In genomic region chr1:220803401-220804201, GRCh38 we compare ENCODE assay signal across 1 cellular context.
TF ChIP-seq lines count a peak whose summit lies in the region.

No MANE protein-coding gene starts in this region.

TF ChIP-seq in K562, 482 proteins besides CTCF, POLR2A, EP300 and RAD21 (continued from another document):
- TF ChIP-seq, protein P1, sequence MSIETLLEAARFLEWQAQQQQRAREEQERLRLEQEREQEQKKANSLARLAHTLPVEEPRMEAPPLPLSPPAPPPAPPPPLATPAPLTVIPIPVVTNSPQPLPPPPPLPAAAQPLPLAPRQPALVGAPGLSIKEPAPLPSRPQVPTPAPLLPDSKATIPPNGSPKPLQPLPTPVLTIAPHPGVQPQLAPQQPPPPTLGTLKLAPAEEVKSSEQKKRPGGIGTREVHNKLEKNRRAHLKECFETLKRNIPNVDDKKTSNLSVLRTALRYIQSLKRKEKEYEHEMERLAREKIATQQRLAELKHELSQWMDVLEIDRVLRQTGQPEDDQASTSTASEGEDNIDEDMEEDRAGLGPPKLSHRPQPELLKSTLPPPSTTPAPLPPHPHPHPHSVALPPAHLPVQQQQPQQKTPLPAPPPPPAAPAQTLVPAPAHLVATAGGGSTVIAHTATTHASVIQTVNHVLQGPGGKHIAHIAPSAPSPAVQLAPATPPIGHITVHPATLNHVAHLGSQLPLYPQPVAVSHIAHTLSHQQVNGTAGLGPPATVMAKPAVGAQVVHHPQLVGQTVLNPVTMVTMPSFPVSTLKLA (conservative IDR thresholded peaks at IDR 0.05) = no peak
- TF ChIP-seq ELF2 (CRISPR knock-in tag; IDR thresholded peaks at IDR 0.05) (no peak), ZNF134 (CRISPR knock-in tag; conservative IDR thresholded peaks at IDR 0.05) (no peak), TBP (optimal IDR thresholded peaks at IDR 0.05; ENCODE audit: low read depth, low read length) (no peak), ZNF507 (tag; conservative IDR thresholded peaks at IDR 0.05) (no peak), SAFB (IDR thresholded peaks at IDR 0.05; ENCODE audit: borderline replicate concordance, low read depth, low read length) (no peak), IFI16 (CRISPR knock-in tag; IDR thresholded peaks at IDR 0.05) (no peak), GTF2E2 (tag; IDR thresholded peaks at IDR 0.05) (no peak), TRIM24 (IDR thresholded peaks at IDR 0.05) (no peak), SUPT5H (IDR thresholded peaks at IDR 0.05) (no peak), GTF2F1 (IDR thresholded peaks at IDR 0.05; ENCODE audit: low read depth, low read length) (no peak), MCM2 (IDR thresholded peaks at IDR 0.05; ENCODE audit: low read depth) (no peak), NBN (IDR thresholded peaks at IDR 0.05; ENCODE audit: low read depth) (no peak)
- TF ChIP-seq, protein P2, sequence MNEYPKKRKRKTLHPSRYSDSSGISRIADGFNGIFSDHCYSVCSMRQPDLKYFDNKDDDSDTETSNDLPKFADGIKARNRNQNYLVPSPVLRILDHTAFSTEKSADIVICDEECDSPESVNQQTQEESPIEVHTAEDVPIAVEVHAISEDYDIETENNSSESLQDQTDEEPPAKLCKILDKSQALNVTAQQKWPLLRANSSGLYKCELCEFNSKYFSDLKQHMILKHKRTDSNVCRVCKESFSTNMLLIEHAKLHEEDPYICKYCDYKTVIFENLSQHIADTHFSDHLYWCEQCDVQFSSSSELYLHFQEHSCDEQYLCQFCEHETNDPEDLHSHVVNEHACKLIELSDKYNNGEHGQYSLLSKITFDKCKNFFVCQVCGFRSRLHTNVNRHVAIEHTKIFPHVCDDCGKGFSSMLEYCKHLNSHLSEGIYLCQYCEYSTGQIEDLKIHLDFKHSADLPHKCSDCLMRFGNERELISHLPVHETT (CRISPR knock-in tag; conservative IDR thresholded peaks at IDR 0.05 in 1 of 2, IDR thresholded peaks at IDR 0.05 in 1 of 2) = no peak
- TF ChIP-seq, protein P3, sequence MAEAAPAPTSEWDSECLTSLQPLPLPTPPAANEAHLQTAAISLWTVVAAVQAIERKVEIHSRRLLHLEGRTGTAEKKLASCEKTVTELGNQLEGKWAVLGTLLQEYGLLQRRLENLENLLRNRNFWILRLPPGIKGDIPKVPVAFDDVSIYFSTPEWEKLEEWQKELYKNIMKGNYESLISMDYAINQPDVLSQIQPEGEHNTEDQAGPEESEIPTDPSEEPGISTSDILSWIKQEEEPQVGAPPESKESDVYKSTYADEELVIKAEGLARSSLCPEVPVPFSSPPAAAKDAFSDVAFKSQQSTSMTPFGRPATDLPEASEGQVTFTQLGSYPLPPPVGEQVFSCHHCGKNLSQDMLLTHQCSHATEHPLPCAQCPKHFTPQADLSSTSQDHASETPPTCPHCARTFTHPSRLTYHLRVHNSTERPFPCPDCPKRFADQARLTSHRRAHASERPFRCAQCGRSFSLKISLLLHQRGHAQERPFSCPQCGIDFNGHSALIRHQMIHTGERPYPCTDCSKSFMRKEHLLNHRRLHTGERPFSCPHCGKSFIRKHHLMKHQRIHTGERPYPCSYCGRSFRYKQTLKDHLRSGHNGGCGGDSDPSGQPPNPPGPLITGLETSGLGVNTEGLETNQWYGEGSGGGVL (CRISPR knock-in tag; IDR thresholded peaks at IDR 0.05) = no peak
TF ChIP-seq in K562: peak in this region for 0.
